ENCODE assay signal across 1 cellular context in the genomic region with DNA sequence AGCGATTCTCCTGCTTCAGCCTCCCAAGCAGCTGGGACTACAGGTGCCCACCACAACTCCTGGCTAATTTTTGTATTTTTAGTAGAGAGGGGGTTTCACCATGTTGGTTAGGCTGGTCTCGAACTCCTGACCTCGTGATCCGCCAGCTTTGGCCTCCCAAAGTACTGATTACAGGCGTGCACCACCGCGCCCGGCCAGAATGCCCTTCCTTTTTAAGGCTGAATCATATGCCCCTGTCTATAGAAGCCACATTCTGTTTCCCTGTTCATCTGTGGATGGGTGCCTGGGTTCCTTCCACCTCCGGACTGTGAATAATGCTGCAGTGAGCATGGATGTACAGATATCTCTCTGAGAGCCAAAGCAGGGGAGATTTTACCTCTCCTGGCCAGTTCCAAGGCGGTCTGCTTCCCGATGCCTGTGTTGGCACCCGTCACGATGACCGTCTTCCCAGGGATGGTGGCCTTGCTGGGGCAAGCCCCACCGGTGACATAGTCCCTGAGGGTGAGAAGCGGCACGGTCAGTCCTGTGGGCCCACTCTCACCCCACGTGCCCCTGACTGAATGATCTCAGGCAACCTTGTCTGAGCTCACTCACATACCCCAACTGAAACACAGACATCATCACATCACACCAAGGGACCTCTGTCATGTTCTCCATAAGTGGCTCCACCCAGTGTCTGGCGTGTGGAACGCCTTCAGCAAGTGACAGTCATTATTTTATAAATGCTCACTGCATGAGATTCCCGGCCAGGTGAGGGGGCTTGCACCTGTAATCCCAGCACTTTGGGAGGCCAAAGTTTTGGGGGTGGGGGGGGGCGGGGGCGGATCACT.
TF ChIP-seq lines count a peak whose summit lies in the region.

No MANE protein-coding gene starts in this region.

TF ChIP-seq in endothelial cell of umbilical vein, 7 proteins besides CTCF, POLR2A, EP300 and RAD21:
- TF ChIP-seq MYC (IDR thresholded peaks at IDR 0.05; ENCODE audit: low read depth, low read length): no peak
- no peak for TF ChIP-seq JUN (IDR thresholded peaks at IDR 0.05; ENCODE audit: borderline replicate concordance, insufficient read depth, insufficient read length, low read depth)
- TF ChIP-seq EZH2 (IDR thresholded peaks at IDR 0.05; ENCODE audit: borderline replicate concordance, low read depth, low read length, severe bottlenecking): no peak
- TF ChIP-seq MAX (IDR thresholded peaks at IDR 0.05; ENCODE audit: insufficient read depth, insufficient read length): no peak
- no peak for TF ChIP-seq GATA2 (IDR thresholded peaks at IDR 0.05; ENCODE audit: insufficient read depth, insufficient read length, low read depth, low read length)
- TF ChIP-seq FOS (IDR thresholded peaks at IDR 0.05; ENCODE audit: borderline replicate concordance, insufficient read depth, low read length): no peak
- TF ChIP-seq POLR2AphosphoS5 (IDR thresholded peaks at IDR 0.05; ENCODE audit: insufficient read depth, low read depth, low read length): no peak
